In genomic region chr14:47332939-47333338, GRCh38 we compare ENCODE assay signal across 27 cellular contexts.
A peak's percentile ranks its signal among the peaks of the same experiment; 100 is the strongest.
DNase-seq lines count a peak whose midpoint lies in the region; ATAC-seq, FAIRE-seq and TF ChIP-seq lines count a peak whose summit lies in the region.
"Had no signal": no experiment of that assay in that cellular context is flagged by ENCODE, and none has a peak within 500 bp of the region (broad histone marks: within the 10 kb centered on the region; RNA-seq: fewer than 3 reads in every experiment).

No MANE protein-coding gene starts in this region.

- FAIRE-seq in GM19239 (lab: Jason Lieb, UNC) = no peak
- FAIRE-seq: islet of Langerhans, TTC549 had no signal

- DNase-seq in A673 (ENCODE audit: low spot score) = peak; percentile 2
- peak; percentile 45 to 48 for DNase-seq in NCI-H526 (lab: John Stamatoyannopoulos, UW)
- DNase-seq in astrocyte of the spinal cord (ENCODE audit: low read depth, low spot score) = no peak
- DNase-seq in cortex of kidney (lab: John Stamatoyannopoulos, UW) = no peak
- no peak for DNase-seq in GM19239 (ENCODE audit: insufficient read length, low spot score)
- DNase-seq in NCI-H1436 (lab: John Stamatoyannopoulos, UW) = no peak
- DNase-seq: activated CD4-positive, alpha-beta T cell treated with anti-CD3 and anti-CD28 coated beads, Interleukin-2, amount 50 U/mL, for 4 hours; activated T-cell treated with anti-CD3 and anti-CD28 coated beads, Interleukin-2, amount 50 U/mL, for 72 hours; DMS153; effector memory CD4-positive, alpha-beta T cell; NCI-H1048; NCI-H1694; NCI-H2171; NCI-H510A treated with DMSO at 0.1 percent for 48 hours; RPMI8226; stimulated activated CD4-positive, alpha-beta T cell treated with anti-CD3 and anti-CD28 coated beads, Interleukin-4, amount 100 ng/mL, for 1 hour; stomach had no signal

- no peak overlapping the region for H3K4me2 ChIP-seq in neural cell (ENCODE audit: low read length)

- H3K4me3 ChIP-seq in A673 (ENCODE audit: low read depth, low read length, poor library complexity, severe bottlenecking) (no peak overlapping the region), astrocyte of the spinal cord (ENCODE audit: low read depth, low read length) (no peak overlapping the region), neural cell (ENCODE audit: low read length) (no peak overlapping the region)
- H3K4me3 ChIP-seq: ascending aorta, cardiac muscle cell, coronary artery, stomach, vagina had no signal

- no peaks in the 10 kb centered on the region for H4K20me1 ChIP-seq in neural cell (ENCODE audit: insufficient read depth)

- intact Hi-C loops in A673 (cut with micrococcal nuclease; ENCODE audit: unreplicated experiment) = loop anchor here (10.0 kb wide), 1 partner anchor 202 kb away; no protein-coding TSS in a partner anchor

- H3K36me3 ChIP-seq in A673 (ENCODE audit: insufficient read depth, low read length, poor library complexity, severe bottlenecking) (no peaks in the 10 kb centered on the region), neural cell (ENCODE audit: insufficient read depth, low read length) (no peaks in the 10 kb centered on the region)
- H3K36me3 ChIP-seq: ascending aorta, cardiac muscle cell, stomach, vagina had no signal

- in situ Hi-C loops in astrocyte of the spinal cord (cut with HindIII; ENCODE audit: low sequenced_read_pairs) = no loop called here

- H3F3A ChIP-seq in neural cell (ENCODE audit: insufficient read depth, low read length, poor library complexity, severe bottlenecking) = no peaks in the 10 kb centered on the region

- no peaks in the 10 kb centered on the region for H3K79me2 ChIP-seq in neural cell (replicated peaks; ENCODE audit: insufficient read depth, low read length)

- peaks cover 14% of the 10 kb centered on the region for H3K27me3 ChIP-seq in A673 (replicated peaks; ENCODE audit: insufficient read depth, low read depth, low read length, poor library complexity)
- no peaks in the 10 kb centered on the region for H3K27me3 ChIP-seq in neural cell (ENCODE audit: insufficient read depth, low read depth, low read length)
- H3K27me3 ChIP-seq: ascending aorta, cardiac muscle cell, stomach, vagina had no signal

- no peak overlapping the region for H2AFZ ChIP-seq in neural cell (ENCODE audit: low read depth, low read length)

- BruUV-seq in A673 (replicated peaks; lab: Mats Ljungman, UMichigan) = no TSS peak

- TF ChIP-seq CTCF in A673 (conservative IDR thresholded peaks at IDR 0.05; ENCODE audit: low read depth, low read length) (peak; percentile 42; the same call in 1 of the 2 replicates), astrocyte of the spinal cord (IDR thresholded peaks at IDR 0.05; ENCODE audit: low read depth, low read length) (peak; percentile 10), neural cell (IDR thresholded peaks at IDR 0.05; ENCODE audit: poor library complexity, severe bottlenecking) (peak; percentile 22)

- TF ChIP-seq RAD21 in neural cell (conservative IDR thresholded peaks at IDR 0.05) = no peak

- H3K9ac ChIP-seq in neural cell (ENCODE audit: low read length) = no peak overlapping the region

- no peak for TF ChIP-seq EP300 in neural cell (conservative IDR thresholded peaks at IDR 0.05; ENCODE audit: poor library complexity, severe bottlenecking)

- no peak overlapping the region for H3K27ac ChIP-seq in A673 (ENCODE audit: low read depth, low read length, poor library complexity, severe bottlenecking)
- no peak overlapping the region for H3K27ac ChIP-seq in neural cell (ENCODE audit: low read length)
- H3K27ac ChIP-seq: ascending aorta, cardiac muscle cell, coronary artery, stomach, vagina had no signal

- CTCF ChIA-PET in A673 (lab: Charles Lee) = no interaction called here

- POLR2A ChIA-PET in A673 (lab: Charles Lee; ENCODE audit: low non-redundant PET) = no interaction called here

- H3K9me2 ChIP-seq in neural cell (ENCODE audit: insufficient read depth, low read length) = no peaks in the 10 kb centered on the region

- H3K4me1 ChIP-seq in A673 (ENCODE audit: insufficient read depth, low read length, poor library complexity, severe bottlenecking) = no peaks in the 10 kb centered on the region
- H3K4me1 ChIP-seq: ascending aorta, stomach, vagina had no signal

- H3K9me3 ChIP-seq in A673 (ENCODE audit: low read depth, low read length, poor library complexity, severe bottlenecking) = no peaks in the 10 kb centered on the region
- H3K9me3 ChIP-seq in neural cell (ENCODE audit: low read length) = no peaks in the 10 kb centered on the region
- H3K9me3 ChIP-seq: ascending aorta, stomach, vagina had no signal

- ATAC-seq in GM18858 (IDR thresholded peaks at IDR 0.05; ENCODE audit: unreplicated experiment) = no peak
- ATAC-seq: activated CD4-positive, CD25-positive, alpha-beta regulatory T cell treated with anti-CD3 and anti-CD28 coated beads, Interleukin-2, amount 50 U/mL, for 24 hours; activated T-cell treated with anti-CD3 and anti-CD28 coated beads, Interleukin-2, amount 50 U/mL, for 72 hours; sciatic nerve had no signal

TF ChIP-seq in neural cell, 6 proteins besides CTCF, POLR2A, EP300 and RAD21:
- TF ChIP-seq SMC3 (conservative IDR thresholded peaks at IDR 0.05; ENCODE audit: poor library complexity) = no peak
- TF ChIP-seq MXI1 (conservative IDR thresholded peaks at IDR 0.05; ENCODE audit: poor library complexity, severe bottlenecking) = no peak
- no peak for TF ChIP-seq EZH2 (IDR thresholded peaks at IDR 0.05; ENCODE audit: borderline replicate concordance, insufficient read depth, low read length, poor library complexity, severe bottlenecking)
- TF ChIP-seq TAF1 (IDR thresholded peaks at IDR 0.05; ENCODE audit: low read depth) = no peak
- TF ChIP-seq REST (IDR thresholded peaks at IDR 0.05; ENCODE audit: borderline replicate concordance) = no peak
- no peak for TF ChIP-seq POLR2AphosphoS5 (IDR thresholded peaks at IDR 0.05)
TF ChIP-seq in neural cell: peak in this region for 0.

Comparison
In these comparisons a context has a peak if more than half of its experiments do, and no peak if none do; other contexts are left out.
1. DNase-seq: peak in A673 (single experiment) and NCI-H526 (2 of 2); none in astrocyte of the spinal cord (single experiment), cortex of kidney (single experiment), GM19239 (single experiment) and NCI-H1436 (single experiment).
2. Peak in every context shown above with its lines, with median percentiles within 50 percentile points of each other: CTCF ChIP-seq.